30 cellular contexts compared by ENCODE assay signal in the genomic region with DNA sequence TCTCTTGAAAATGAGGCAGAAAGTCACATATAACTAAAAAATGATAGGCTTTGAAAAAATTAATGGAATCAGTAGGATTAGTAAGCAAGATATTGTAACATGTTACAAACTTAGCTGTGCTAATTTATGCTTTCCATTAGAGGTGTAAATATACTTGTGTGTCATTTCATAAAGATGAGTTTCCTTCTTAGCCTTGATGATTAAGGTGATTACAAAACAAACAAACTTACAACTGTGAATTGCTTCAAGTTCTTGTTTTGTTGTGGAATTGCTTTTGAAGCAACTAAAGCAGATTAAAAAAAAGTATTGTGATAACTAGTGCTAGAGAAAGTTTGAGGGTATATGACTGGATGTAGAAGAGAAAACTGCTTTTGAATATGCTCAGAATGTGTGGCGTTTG.
"Had no signal": no experiment of that assay in that cellular context is flagged by ENCODE, and none has a peak within 500 bp of the region (broad histone marks: within the 10 kb centered on the region; RNA-seq: fewer than 3 reads in every experiment).

No MANE protein-coding gene starts in this region.

- H3K4me3 Mint-ChIP-seq: effector memory CD8-positive, alpha-beta T cell; endodermal cell; mesothelial cell of epicardium; naive B cell; naive thymus-derived CD8-positive, alpha-beta T cell had no signal

- FAIRE-seq: colon, endometrium, islet of Langerhans, keratinocyte had no signal

- H3K4me1 Mint-ChIP-seq: naive B cell; naive thymus-derived CD8-positive, alpha-beta T cell had no signal

- H3K9me3 ChIP-seq: esophagus squamous epithelium, gastrocnemius medialis, heart right ventricle, left lung, lower lobe of right lung, mucosa of descending colon had no signal

- H3K27me3 Mint-ChIP-seq: effector memory CD8-positive, alpha-beta T cell; naive B cell had no signal

- ATAC-seq: effector memory CD8-positive, alpha-beta T cell; esophagus mucosa; gastrocnemius medialis; heart right ventricle; left cardiac atrium; left lung; left ventricle myocardium superior; lower lobe of right lung; mucosa of descending colon; naive thymus-derived CD8-positive, alpha-beta T cell had no signal

- H3K27ac Mint-ChIP-seq: effector memory CD8-positive, alpha-beta T cell; endodermal cell; mesothelial cell of epicardium; naive B cell; naive thymus-derived CD8-positive, alpha-beta T cell had no signal

- DNase-seq: dermis blood vessel endothelial cell; dorsolateral prefrontal cortex; effector CD8-positive, alpha-beta T cell; effector memory CD8-positive, alpha-beta T cell; endodermal cell; erythroblast; esophagus squamous epithelium; foreskin fibroblast; foreskin melanocyte; gastrocnemius medialis; glutamatergic neuron; head of caudate nucleus; heart right ventricle; hippocampal formation; left cardiac atrium; left lung; left ventricle myocardium superior; lower lobe of right lung; mesenchymal stem cell; mucosa of descending colon; naive B cell; naive thymus-derived CD8-positive, alpha-beta T cell had no signal

- H3K36me3 Mint-ChIP-seq: mesothelial cell of epicardium; naive B cell; naive thymus-derived CD8-positive, alpha-beta T cell had no signal

- H3K27ac ChIP-seq: coronary artery, epithelial cell of prostate, esophagus squamous epithelium, gastrocnemius medialis, heart right ventricle, left lung, lower lobe of right lung had no signal

- H3K27me3 ChIP-seq: dorsolateral prefrontal cortex, esophagus squamous epithelium, gastrocnemius medialis, heart right ventricle, left lung had no signal

- H3K9me3 Mint-ChIP-seq: effector memory CD8-positive, alpha-beta T cell; endodermal cell; mesothelial cell of epicardium; naive B cell; naive thymus-derived CD8-positive, alpha-beta T cell had no signal

- H3K4me1 ChIP-seq: esophagus squamous epithelium, gastrocnemius medialis, heart right ventricle, left lung, lower lobe of right lung had no signal

- H3K4me3 ChIP-seq: coronary artery, esophagus squamous epithelium, gastrocnemius medialis, heart right ventricle, left lung, lower lobe of right lung, mucosa of descending colon had no signal

- H3K36me3 ChIP-seq: esophagus squamous epithelium, gastrocnemius medialis, heart right ventricle, left lung, lower lobe of right lung had no signal
